In the genomic region with DNA sequence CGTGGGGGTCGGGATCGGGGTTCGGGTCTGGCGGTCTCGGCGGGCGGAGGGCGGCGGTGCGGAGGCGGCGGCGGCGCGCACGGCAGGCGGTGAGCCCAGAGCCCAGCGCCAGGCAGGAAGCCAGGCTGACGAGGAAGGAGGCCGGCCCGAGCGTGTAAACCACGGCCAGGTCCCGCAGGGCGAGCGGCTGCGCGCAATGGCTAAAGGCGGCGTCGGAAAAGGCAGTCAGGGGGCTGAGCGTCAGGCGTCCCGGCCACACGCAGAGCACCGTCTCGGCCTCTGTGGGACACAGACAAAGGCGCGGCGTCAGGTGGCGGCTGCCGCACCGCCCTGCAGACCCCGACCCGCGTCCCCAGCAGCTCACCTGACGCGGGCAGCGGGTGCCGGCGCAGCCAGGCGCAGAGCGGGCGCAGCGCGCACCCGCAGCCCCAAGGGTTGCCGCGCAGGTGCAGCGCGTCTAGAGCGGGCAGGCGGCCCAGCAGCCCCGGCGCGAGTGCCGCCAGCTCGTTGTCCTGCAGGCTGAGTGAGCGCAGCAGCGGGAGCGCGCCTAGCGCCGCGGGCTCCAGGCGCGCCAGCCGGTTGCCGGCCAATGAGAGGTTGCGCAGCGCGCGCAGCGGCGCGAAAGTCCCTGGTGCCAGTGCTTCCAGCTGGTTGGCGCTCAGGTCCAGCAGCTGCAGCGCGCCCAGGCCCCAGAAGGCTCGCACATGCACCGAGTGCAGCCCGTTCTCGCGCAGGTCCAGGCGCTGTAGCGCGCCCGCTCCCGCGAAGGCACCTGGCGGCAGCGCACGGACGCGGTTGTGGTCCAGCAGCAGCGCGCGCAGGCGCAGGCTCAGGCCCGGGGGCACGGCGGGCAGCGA, we compare ENCODE assay signal across 8 cellular contexts. TPM values are rescaled to one million over a fixed set of nuclear protein-coding genes. Genes with fewer than 3 reads are reported as not detected.
DNase-seq lines count a peak whose midpoint lies in the region; ATAC-seq and TF ChIP-seq lines count a peak whose summit lies in the region.

No MANE protein-coding gene starts in this region.

- no peaks in the 10 kb centered on the region for H3K36me3 ChIP-seq in Karpas-422 (ENCODE audit: insufficient read depth, low read length)
- H3K36me3 ChIP-seq in neuron (ENCODE audit: insufficient read depth, low read length), result no peaks in the 10 kb centered on the region

- no peaks in the 10 kb centered on the region for H3K79me2 ChIP-seq in Karpas-422 (ENCODE audit: low read length)

- no peak overlapping the region for H3K27ac ChIP-seq in Karpas-422 (ENCODE audit: low read length)

- H3K4me1 ChIP-seq in Karpas-422 (ENCODE audit: low read length) (peaks cover 29% of the 10 kb centered on the region), neuron (ENCODE audit: insufficient read depth, low read length) (peaks cover 38% of the 10 kb centered on the region)

- H3K27me3 ChIP-seq in Karpas-422 (ENCODE audit: low read length), result no peaks in the 10 kb centered on the region
- peaks cover 67% of the 10 kb centered on the region for H3K27me3 ChIP-seq in neuron (ENCODE audit: insufficient read depth, low read length)

- H3K4me2 ChIP-seq in Karpas-422 (ENCODE audit: low read depth, low read length, poor library complexity, severe bottlenecking), result peak overlapping the region; percentile 65

- peak; percentile 57 for DNase-seq in GF-D8 (lab: John Stamatoyannopoulos, UW)
- DNase-seq in Karpas-422, result peak; percentile 66
- peak; percentile 72 for DNase-seq in SHP77 treated with DMSO at 0.1 percent for 48 hours (lab: John Stamatoyannopoulos, UW)
- peak; percentile 70 for DNase-seq in epithelial cell of esophagus (ENCODE audit: low read depth)
- no peak for DNase-seq in activated CD4-positive, alpha-beta T cell treated with anti-CD3 and anti-CD28 coated beads for 48 hours

- TF ChIP-seq CTCF in epithelial cell of esophagus (IDR thresholded peaks at IDR 0.05; ENCODE audit: insufficient read depth, low read depth, low read length, missing control alignments), result no peak

- no peak for ATAC-seq in GM21367 (IDR thresholded peaks at IDR 0.05; ENCODE audit: unreplicated experiment)
- no peak for ATAC-seq in HG03280 (IDR thresholded peaks at IDR 0.05; ENCODE audit: unreplicated experiment)

- H4K20me1 ChIP-seq in Karpas-422 (ENCODE audit: insufficient read depth, low read depth, low read length), result peaks cover 13% of the 10 kb centered on the region; the same call in 1 of the 2 replicates

- H3K9me3 ChIP-seq in Karpas-422 (ENCODE audit: low read length), result no peaks in the 10 kb centered on the region
- H3K9me3 ChIP-seq in neuron (ENCODE audit: low read length), result no peaks in the 10 kb centered on the region

- no peak overlapping the region for H3K9ac ChIP-seq in Karpas-422 (ENCODE audit: low read length)

- H2AFZ ChIP-seq in Karpas-422 (ENCODE audit: low read length) (no peak overlapping the region), neuron (ENCODE audit: low read depth, low read length) (peak overlapping the region; percentile 24)

- H3K9me2 ChIP-seq in Karpas-422 (replicated peaks; ENCODE audit: insufficient read depth, low read length), result no peaks in the 10 kb centered on the region

- H3K4me3 ChIP-seq in Karpas-422 (ENCODE audit: low read length) (peak overlapping the region; percentile 45; the same call in 1 of the 2 replicates), epithelial cell of esophagus (ENCODE audit: low read length) (peak overlapping the region; percentile 25), neuron (ENCODE audit: low read length) (peak overlapping the region; percentile 49)

RNA-seq across cellular contexts. Expression of a gene that starts 0.7 kb away (rescaled TPM):
- total RNA-seq in Karpas-422 (2014; rRNA removed; shearing (Covaris generic); ENCODE audit: low replicate concordance), result not detected in 2 replicates

RNA-seq across cellular contexts. Expression of a gene that starts 2.7 kb away (rescaled TPM):
- total RNA-seq in Karpas-422 (2014; rRNA removed; shearing (Covaris generic); ENCODE audit: low replicate concordance), result not detected in 2 replicates

RNA-seq across cellular contexts. Expression of a gene that starts 19.2 kb away (rescaled TPM):
- total RNA-seq in Karpas-422 (2014; rRNA removed; shearing (Covaris generic); ENCODE audit: low replicate concordance), result 16.8 and 28.0 TPM in 2 replicates

RNA-seq across cellular contexts. Expression of a gene that starts 19.3 kb away (rescaled TPM):
- total RNA-seq in Karpas-422 (2014; rRNA removed; shearing (Covaris generic); ENCODE audit: low replicate concordance), result 48.9 and 101 TPM in 2 replicates

RNA-seq across cellular contexts. Expression of a gene that starts 30.2 kb away (rescaled TPM):
- total RNA-seq in Karpas-422 (2014; rRNA removed; shearing (Covaris generic); ENCODE audit: low replicate concordance), result not detected in 2 replicates
